1 cellular context compared by ENCODE assay signal in the genomic region with DNA sequence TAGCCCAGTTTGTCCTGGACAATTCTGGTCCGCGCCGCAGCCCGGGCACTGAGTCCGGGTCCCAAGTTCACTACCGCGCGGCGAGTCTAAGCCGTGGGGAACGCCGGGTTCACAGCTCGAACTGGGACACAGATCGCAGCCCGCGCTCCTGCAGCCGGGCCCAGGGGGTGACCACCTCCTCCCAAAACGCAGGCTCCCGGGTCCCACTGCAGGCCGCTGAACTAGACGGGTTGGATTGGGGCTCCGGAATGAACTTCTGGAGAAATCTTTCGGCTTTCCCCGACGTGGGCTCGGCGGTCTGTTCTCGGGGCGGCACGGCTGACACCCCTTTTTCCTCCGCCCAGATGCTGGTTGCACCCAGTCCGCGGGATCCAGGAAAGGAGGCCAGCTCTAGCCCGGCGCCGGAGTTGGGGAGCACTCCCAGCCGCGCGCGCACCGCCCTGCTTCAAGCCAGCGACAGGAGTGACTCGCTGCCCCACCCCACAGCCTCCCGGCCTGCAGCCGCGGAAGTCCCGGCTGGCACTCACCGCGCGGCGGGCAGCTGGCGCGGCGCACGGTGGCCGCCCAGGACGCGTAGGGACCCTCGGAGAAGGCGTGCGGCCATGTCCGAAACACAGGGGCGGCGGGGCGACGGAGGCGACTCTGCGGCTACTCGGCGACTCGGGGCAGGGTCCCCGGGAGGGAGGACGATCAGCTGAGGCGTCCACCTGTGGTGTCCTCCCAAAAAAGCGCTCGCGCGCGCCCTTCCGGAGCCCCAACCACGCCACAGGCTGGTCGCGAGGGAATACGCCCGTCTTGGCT.
TF ChIP-seq lines count a peak whose summit lies in the region.

A gene (minus strand): TSS at position 788 of the 801 bp plus-strand sequence. CDS start 184 bp downstream, at position 604.

TF ChIP-seq in WTC11, 78 proteins besides CTCF, POLR2A, EP300 and RAD21 (continued from another document and continues in another):
- TF ChIP-seq, protein P1, sequence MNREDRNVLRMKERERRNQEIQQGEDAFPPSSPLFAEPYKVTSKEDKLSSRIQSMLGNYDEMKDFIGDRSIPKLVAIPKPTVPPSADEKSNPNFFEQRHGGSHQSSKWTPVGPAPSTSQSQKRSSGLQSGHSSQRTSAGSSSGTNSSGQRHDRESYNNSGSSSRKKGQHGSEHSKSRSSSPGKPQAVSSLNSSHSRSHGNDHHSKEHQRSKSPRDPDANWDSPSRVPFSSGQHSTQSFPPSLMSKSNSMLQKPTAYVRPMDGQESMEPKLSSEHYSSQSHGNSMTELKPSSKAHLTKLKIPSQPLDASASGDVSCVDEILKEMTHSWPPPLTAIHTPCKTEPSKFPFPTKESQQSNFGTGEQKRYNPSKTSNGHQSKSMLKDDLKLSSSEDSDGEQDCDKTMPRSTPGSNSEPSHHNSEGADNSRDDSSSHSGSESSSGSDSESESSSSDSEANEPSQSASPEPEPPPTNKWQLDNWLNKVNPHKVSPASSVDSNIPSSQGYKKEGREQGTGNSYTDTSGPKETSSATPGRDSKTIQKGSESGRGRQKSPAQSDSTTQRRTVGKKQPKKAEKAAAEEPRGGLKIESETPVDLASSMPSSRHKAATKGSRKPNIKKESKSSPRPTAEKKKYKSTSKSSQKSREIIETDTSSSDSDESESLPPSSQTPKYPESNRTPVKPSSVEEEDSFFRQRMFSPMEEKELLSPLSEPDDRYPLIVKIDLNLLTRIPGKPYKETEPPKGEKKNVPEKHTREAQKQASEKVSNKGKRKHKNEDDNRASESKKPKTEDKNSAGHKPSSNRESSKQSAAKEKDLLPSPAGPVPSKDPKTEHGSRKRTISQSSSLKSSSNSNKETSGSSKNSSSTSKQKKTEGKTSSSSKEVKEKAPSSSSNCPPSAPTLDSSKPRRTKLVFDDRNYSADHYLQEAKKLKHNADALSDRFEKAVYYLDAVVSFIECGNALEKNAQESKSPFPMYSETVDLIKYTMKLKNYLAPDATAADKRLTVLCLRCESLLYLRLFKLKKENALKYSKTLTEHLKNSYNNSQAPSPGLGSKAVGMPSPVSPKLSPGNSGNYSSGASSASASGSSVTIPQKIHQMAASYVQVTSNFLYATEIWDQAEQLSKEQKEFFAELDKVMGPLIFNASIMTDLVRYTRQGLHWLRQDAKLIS (CRISPR knock-in tag; IDR thresholded peaks at IDR 0.05; ENCODE audit: borderline replicate concordance), result 0 out of 2 replicates have a peak, but pooled peaks have one; percentile 50
- TF ChIP-seq ZNF396 (CRISPR knock-in tag; IDR thresholded peaks at IDR 0.05; ENCODE audit: borderline replicate concordance) (no peak), SMAD4 (CRISPR knock-in tag; IDR thresholded peaks at IDR 0.05) (0 out of 2 replicates have a peak, but pooled peaks have one; percentile 16), FOXJ3 (CRISPR knock-in tag; IDR thresholded peaks at IDR 0.05; ENCODE audit: borderline replicate concordance) (no peak), FOXP1 (CRISPR knock-in tag; IDR thresholded peaks at IDR 0.05; ENCODE audit: borderline replicate concordance) (peak; percentile 60; the same call in 1 of the 2 replicates), ZBTB21 (CRISPR knock-in tag; IDR thresholded peaks at IDR 0.05; ENCODE audit: borderline replicate concordance) (peak; percentile 66; the same call in 1 of the 2 replicates), JUN (CRISPR knock-in tag; IDR thresholded peaks at IDR 0.05) (peak; percentile 61; the same call in 1 of the 2 replicates), EMX1 (CRISPR knock-in tag; IDR thresholded peaks at IDR 0.05) (no peak), TCF7 (CRISPR knock-in tag; IDR thresholded peaks at IDR 0.05; ENCODE audit: low read depth) (peak; percentile 56; the same call in 1 of the 2 replicates), RELA (CRISPR knock-in tag; IDR thresholded peaks at IDR 0.05; ENCODE audit: borderline replicate concordance) (peak; percentile 43; the same call in 1 of the 2 replicates), RORB (CRISPR knock-in tag; IDR thresholded peaks at IDR 0.05) (no peak), ELF4 (CRISPR knock-in tag; IDR thresholded peaks at IDR 0.05; ENCODE audit: low read depth) (peak; percentile 14; the same call in 1 of the 2 replicates), ZNF138 (CRISPR knock-in tag; conservative IDR thresholded peaks at IDR 0.05) (no peak), GTF2I (CRISPR knock-in tag; conservative IDR thresholded peaks at IDR 0.05) (no peak), NR3C1 (CRISPR knock-in tag; conservative IDR thresholded peaks at IDR 0.05; ENCODE audit: low read depth) (peak; percentile 72; the same call in 1 of the 2 replicates), MYBL2 (CRISPR knock-in tag; IDR thresholded peaks at IDR 0.05) (no peak), TEAD1 (CRISPR knock-in tag; IDR thresholded peaks at IDR 0.05) (peak; percentile 49; the same call in 1 of the 2 replicates), FOXK1 (CRISPR knock-in tag; IDR thresholded peaks at IDR 0.05) (peak; percentile 44; the same call in 1 of the 2 replicates), GABPB1 (CRISPR knock-in tag; IDR thresholded peaks at IDR 0.05) (0 out of 2 replicates have a peak, but pooled peaks have one; percentile 34), ZNF121 (CRISPR knock-in tag; IDR thresholded peaks at IDR 0.05) (no peak), SMAD3 (CRISPR knock-in tag; IDR thresholded peaks at IDR 0.05; ENCODE audit: borderline replicate concordance) (0 out of 2 replicates have a peak, but pooled peaks have one; percentile 28), ZNF263 (CRISPR knock-in tag; IDR thresholded peaks at IDR 0.05; ENCODE audit: low read depth) (peak; percentile 98)
- TF ChIP-seq, protein P2, sequence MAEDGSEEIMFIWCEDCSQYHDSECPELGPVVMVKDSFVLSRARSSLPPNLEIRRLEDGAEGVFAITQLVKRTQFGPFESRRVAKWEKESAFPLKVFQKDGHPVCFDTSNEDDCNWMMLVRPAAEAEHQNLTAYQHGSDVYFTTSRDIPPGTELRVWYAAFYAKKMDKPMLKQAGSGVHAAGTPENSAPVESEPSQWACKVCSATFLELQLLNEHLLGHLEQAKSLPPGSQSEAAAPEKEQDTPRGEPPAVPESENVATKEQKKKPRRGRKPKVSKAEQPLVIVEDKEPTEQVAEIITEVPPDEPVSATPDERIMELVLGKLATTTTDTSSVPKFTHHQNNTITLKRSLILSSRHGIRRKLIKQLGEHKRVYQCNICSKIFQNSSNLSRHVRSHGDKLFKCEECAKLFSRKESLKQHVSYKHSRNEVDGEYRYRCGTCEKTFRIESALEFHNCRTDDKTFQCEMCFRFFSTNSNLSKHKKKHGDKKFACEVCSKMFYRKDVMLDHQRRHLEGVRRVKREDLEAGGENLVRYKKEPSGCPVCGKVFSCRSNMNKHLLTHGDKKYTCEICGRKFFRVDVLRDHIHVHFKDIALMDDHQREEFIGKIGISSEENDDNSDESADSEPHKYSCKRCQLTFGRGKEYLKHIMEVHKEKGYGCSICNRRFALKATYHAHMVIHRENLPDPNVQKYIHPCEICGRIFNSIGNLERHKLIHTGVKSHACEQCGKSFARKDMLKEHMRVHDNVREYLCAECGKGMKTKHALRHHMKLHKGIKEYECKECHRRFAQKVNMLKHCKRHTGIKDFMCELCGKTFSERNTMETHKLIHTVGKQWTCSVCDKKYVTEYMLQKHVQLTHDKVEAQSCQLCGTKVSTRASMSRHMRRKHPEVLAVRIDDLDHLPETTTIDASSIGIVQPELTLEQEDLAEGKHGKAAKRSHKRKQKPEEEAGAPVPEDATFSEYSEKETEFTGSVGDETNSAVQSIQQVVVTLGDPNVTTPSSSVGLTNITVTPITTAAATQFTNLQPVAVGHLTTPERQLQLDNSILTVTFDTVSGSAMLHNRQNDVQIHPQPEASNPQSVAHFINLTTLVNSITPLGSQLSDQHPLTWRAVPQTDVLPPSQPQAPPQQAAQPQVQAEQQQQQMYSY (CRISPR knock-in tag; IDR thresholded peaks at IDR 0.05), result peak; percentile 11; the same call in 1 of the 2 replicates
- TF ChIP-seq, protein P3, sequence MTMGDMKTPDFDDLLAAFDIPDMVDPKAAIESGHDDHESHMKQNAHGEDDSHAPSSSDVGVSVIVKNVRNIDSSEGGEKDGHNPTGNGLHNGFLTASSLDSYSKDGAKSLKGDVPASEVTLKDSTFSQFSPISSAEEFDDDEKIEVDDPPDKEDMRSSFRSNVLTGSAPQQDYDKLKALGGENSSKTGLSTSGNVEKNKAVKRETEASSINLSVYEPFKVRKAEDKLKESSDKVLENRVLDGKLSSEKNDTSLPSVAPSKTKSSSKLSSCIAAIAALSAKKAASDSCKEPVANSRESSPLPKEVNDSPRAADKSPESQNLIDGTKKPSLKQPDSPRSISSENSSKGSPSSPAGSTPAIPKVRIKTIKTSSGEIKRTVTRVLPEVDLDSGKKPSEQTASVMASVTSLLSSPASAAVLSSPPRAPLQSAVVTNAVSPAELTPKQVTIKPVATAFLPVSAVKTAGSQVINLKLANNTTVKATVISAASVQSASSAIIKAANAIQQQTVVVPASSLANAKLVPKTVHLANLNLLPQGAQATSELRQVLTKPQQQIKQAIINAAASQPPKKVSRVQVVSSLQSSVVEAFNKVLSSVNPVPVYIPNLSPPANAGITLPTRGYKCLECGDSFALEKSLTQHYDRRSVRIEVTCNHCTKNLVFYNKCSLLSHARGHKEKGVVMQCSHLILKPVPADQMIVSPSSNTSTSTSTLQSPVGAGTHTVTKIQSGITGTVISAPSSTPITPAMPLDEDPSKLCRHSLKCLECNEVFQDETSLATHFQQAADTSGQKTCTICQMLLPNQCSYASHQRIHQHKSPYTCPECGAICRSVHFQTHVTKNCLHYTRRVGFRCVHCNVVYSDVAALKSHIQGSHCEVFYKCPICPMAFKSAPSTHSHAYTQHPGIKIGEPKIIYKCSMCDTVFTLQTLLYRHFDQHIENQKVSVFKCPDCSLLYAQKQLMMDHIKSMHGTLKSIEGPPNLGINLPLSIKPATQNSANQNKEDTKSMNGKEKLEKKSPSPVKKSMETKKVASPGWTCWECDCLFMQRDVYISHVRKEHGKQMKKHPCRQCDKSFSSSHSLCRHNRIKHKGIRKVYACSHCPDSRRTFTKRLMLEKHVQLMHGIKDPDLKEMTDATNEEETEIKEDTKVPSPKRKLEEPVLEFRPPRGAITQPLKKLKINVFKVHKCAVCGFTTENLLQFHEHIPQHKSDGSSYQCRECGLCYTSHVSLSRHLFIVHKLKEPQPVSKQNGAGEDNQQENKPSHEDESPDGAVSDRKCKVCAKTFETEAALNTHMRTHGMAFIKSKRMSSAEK (CRISPR knock-in tag; IDR thresholded peaks at IDR 0.05; ENCODE audit: borderline replicate concordance), result no peak
- TF ChIP-seq, protein P4, sequence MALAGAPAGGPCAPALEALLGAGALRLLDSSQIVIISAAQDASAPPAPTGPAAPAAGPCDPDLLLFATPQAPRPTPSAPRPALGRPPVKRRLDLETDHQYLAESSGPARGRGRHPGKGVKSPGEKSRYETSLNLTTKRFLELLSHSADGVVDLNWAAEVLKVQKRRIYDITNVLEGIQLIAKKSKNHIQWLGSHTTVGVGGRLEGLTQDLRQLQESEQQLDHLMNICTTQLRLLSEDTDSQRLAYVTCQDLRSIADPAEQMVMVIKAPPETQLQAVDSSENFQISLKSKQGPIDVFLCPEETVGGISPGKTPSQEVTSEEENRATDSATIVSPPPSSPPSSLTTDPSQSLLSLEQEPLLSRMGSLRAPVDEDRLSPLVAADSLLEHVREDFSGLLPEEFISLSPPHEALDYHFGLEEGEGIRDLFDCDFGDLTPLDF (CRISPR knock-in tag; IDR thresholded peaks at IDR 0.05), result no peak
- TF ChIP-seq, protein P5, sequence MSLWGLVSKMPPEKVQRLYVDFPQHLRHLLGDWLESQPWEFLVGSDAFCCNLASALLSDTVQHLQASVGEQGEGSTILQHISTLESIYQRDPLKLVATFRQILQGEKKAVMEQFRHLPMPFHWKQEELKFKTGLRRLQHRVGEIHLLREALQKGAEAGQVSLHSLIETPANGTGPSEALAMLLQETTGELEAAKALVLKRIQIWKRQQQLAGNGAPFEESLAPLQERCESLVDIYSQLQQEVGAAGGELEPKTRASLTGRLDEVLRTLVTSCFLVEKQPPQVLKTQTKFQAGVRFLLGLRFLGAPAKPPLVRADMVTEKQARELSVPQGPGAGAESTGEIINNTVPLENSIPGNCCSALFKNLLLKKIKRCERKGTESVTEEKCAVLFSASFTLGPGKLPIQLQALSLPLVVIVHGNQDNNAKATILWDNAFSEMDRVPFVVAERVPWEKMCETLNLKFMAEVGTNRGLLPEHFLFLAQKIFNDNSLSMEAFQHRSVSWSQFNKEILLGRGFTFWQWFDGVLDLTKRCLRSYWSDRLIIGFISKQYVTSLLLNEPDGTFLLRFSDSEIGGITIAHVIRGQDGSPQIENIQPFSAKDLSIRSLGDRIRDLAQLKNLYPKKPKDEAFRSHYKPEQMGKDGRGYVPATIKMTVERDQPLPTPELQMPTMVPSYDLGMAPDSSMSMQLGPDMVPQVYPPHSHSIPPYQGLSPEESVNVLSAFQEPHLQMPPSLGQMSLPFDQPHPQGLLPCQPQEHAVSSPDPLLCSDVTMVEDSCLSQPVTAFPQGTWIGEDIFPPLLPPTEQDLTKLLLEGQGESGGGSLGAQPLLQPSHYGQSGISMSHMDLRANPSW (CRISPR knock-in tag; conservative IDR thresholded peaks at IDR 0.05; ENCODE audit: low read depth), result no peak
- TF ChIP-seq, protein P6, sequence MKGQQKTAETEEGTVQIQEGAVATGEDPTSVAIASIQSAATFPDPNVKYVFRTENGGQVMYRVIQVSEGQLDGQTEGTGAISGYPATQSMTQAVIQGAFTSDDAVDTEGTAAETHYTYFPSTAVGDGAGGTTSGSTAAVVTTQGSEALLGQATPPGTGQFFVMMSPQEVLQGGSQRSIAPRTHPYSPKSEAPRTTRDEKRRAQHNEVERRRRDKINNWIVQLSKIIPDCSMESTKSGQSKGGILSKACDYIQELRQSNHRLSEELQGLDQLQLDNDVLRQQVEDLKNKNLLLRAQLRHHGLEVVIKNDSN (CRISPR knock-in tag; IDR thresholded peaks at IDR 0.05), result peak; percentile 38; the same call in 1 of the 2 replicates
- TF ChIP-seq, protein P7, sequence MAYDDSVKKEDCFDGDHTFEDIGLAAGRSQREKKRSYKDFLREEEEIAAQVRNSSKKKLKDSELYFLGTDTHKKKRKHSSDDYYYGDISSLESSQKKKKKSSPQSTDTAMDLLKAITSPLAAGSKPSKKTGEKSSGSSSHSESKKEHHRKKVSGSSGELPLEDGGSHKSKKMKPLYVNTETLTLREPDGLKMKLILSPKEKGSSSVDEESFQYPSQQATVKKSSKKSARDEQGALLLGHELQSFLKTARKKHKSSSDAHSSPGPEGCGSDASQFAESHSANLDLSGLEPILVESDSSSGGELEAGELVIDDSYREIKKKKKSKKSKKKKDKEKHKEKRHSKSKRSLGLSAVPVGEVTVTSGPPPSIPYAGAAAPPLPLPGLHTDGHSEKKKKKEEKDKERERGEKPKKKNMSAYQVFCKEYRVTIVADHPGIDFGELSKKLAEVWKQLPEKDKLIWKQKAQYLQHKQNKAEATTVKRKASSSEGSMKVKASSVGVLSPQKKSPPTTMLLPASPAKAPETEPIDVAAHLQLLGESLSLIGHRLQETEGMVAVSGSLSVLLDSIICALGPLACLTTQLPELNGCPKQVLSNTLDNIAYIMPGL (CRISPR knock-in tag; IDR thresholded peaks at IDR 0.05), result peak; percentile 92
